19 cellular contexts compared by ENCODE assay signal in the genomic region with DNA sequence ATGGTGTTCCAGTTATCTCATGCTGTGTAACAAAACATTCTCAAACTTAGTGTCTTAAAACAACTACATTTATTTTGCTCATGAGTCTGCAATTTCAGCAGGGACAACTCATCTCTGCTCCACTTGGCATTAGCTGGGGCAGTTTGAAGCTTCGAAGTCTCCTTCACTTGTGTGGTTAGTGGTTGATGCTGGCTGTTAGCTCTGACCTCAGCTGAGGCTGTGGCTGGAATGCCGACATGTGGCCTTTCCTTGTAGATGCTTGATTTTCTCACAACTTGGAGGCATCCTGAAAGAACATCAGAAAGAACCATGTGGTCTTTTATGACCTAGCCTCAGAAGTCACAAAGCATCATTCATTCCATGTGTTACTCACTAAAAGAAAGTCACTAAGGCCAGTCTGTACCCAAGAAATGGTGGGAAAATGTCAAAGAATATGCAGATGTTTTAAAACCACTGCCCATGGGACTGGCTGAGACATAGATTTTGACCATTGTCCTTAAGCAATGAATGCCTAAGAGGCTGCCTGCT. TPM values are rescaled to one million over a fixed set of nuclear protein-coding genes. Genes with fewer than 3 reads are reported as not detected.
DNase-seq lines count a peak whose midpoint lies in the region; ATAC-seq, FAIRE-seq and TF ChIP-seq lines count a peak whose summit lies in the region.
"Had no signal": no experiment of that assay in that cellular context is flagged by ENCODE, and none has a peak within 500 bp of the region (broad histone marks: within the 10 kb centered on the region; RNA-seq: fewer than 3 reads in every experiment).

No MANE protein-coding gene starts in this region.

- no peak for DNase-seq in natural killer cell treated with Interleukin-12 subunit alpha and Interleukin-12 subunit beta and Interleukin-15 and Interleukin-18, amount 100 ng/mL, for 72 hours (ENCODE audit: low spot score)
- DNase-seq in natural killer cell (no peak), foreskin fibroblast (peak; percentile 96), suprapubic skin (ENCODE audit: low spot score in 2 of 2) (no peak), NCI-H345 treated with DMSO at 0.1 percent for 48 hours (lab: John Stamatoyannopoulos, UW; ENCODE audit: unreplicated experiment) (no peak), urothelium cell line (ENCODE audit: low spot score) (no peak), WERI-Rb-1 (no peak)
- DNase-seq in activated T-helper 2 cell treated with anti-CD3 and anti-CD28 coated beads, Interferon-gamma antibody, Interleukin-2, Interleukin-4, amounts not matched to agents 10 μg/mL and 5 μg/mL and 100 μg/mL, durations not matched to agents 14 hours and 24 hours and 36 hours (ENCODE audit: low spot score) = no peak
- DNase-seq: activated CD4-positive, alpha-beta T cell treated with anti-CD3 and anti-CD28 coated beads, Interleukin-2, amount 50 U/mL, for 4 hours; activated gamma-delta T cell treated with Interleukin-2 at 50 U/mL for 16 hours; BE2C; esophagus squamous epithelium; H9; midbrain; NCI-H1092; NCI-H345; OCI-M1; psoas muscle had no signal

- no peaks in the 10 kb centered on the region for H3K27me3 Mint-ChIP-seq in natural killer cell treated with Interleukin-12 subunit alpha and Interleukin-12 subunit beta and Interleukin-15 and Interleukin-18, amount 100 ng/mL, for 72 hours
- H3K27me3 Mint-ChIP-seq in natural killer cell (ENCODE audit: low read depth in 2 of 2) = no peaks in the 10 kb centered on the region
- no peaks in the 10 kb centered on the region for H3K27me3 Mint-ChIP-seq in activated T-helper 2 cell treated with anti-CD3 and anti-CD28 coated beads, Interferon-gamma antibody, Interleukin-2, Interleukin-4, amounts not matched to agents 10 μg/mL and 5 μg/mL and 100 μg/mL, durations not matched to agents 14 hours and 24 hours and 36 hours (ENCODE audit: low read depth)

- H3K27ac Mint-ChIP-seq in natural killer cell treated with Interleukin-12 subunit alpha and Interleukin-12 subunit beta and Interleukin-15 and Interleukin-18, amount 100 ng/mL, for 72 hours = peak overlapping the region; percentile 33 to 99
- no peak overlapping the region for H3K27ac Mint-ChIP-seq in natural killer cell
- peak overlapping the region; percentile 69 for H3K27ac Mint-ChIP-seq in activated T-helper 2 cell treated with anti-CD3 and anti-CD28 coated beads, Interferon-gamma antibody, Interleukin-2, Interleukin-4, amounts not matched to agents 10 μg/mL and 5 μg/mL and 100 μg/mL, durations not matched to agents 14 hours and 24 hours and 36 hours
- H3K27ac Mint-ChIP-seq: H9 had no signal

- H3K27me3 ChIP-seq in suprapubic skin = no peaks in the 10 kb centered on the region
- no peaks in the 10 kb centered on the region for H3K27me3 ChIP-seq in WERI-Rb-1 (ENCODE audit: insufficient read depth, low read depth, severe bottlenecking)
- H3K27me3 ChIP-seq: esophagus squamous epithelium had no signal

- ATAC-seq in natural killer cell treated with Interleukin-12 subunit alpha and Interleukin-12 subunit beta and Interleukin-15 and Interleukin-18, amount 100 ng/mL, for 72 hours = no peak
- ATAC-seq in natural killer cell = no peak
- ATAC-seq: psoas muscle; stimulated activated effector memory CD8-positive, alpha-beta T cell treated with anti-CD3 and anti-CD28 coated beads, Interleukin-12 subunit alpha, Interleukin-12 subunit beta, amount 100 ng/mL, for 72 hours had no signal

- H3K9me3 Mint-ChIP-seq in natural killer cell treated with Interleukin-12 subunit alpha and Interleukin-12 subunit beta and Interleukin-15 and Interleukin-18, amount 100 ng/mL, for 72 hours = no peaks in the 10 kb centered on the region
- no peaks in the 10 kb centered on the region for H3K9me3 Mint-ChIP-seq in natural killer cell
- H3K9me3 Mint-ChIP-seq in activated T-helper 2 cell treated with anti-CD3 and anti-CD28 coated beads, Interferon-gamma antibody, Interleukin-2, Interleukin-4, amounts not matched to agents 10 μg/mL and 5 μg/mL and 100 μg/mL, durations not matched to agents 14 hours and 24 hours and 36 hours = no peaks in the 10 kb centered on the region
- H3K9me3 Mint-ChIP-seq: H9; stimulated activated effector memory CD8-positive, alpha-beta T cell treated with anti-CD3 and anti-CD28 coated beads, Interleukin-12 subunit alpha, Interleukin-12 subunit beta, amount 100 ng/mL, for 72 hours had no signal

- TF ChIP-seq EP300 in suprapubic skin (IDR thresholded peaks at IDR 0.05) = no peak

- H3K36me3 ChIP-seq in suprapubic skin = no peaks in the 10 kb centered on the region
- H3K36me3 ChIP-seq in WERI-Rb-1 = peaks cover 10% of the 10 kb centered on the region
- H3K36me3 ChIP-seq: BE2C, esophagus squamous epithelium had no signal

- intact Hi-C loops in natural killer cell (cut with micrococcal nuclease) = no loop called here
- intact Hi-C loops in activated T-helper 2 cell treated with anti-CD3 and anti-CD28 coated beads, Interferon-gamma antibody, Interleukin-2, Interleukin-4, amounts not matched to agents 10 μg/mL and 5 μg/mL and 100 μg/mL, durations not matched to agents 14 hours and 24 hours and 36 hours (cut with micrococcal nuclease) = loop anchor here (5.0 kb wide), 1 partner anchor 36 kb away; no protein-coding TSS in a partner anchor

- TF ChIP-seq CTCF in natural killer cell (IDR thresholded peaks at IDR 0.05) = no peak
- no peak for TF ChIP-seq CTCF in foreskin fibroblast (IDR thresholded peaks at IDR 0.05; ENCODE audit: low read depth, low read length)
- TF ChIP-seq CTCF in suprapubic skin (IDR thresholded peaks at IDR 0.05) = no peak
- no peak for TF ChIP-seq CTCF in WERI-Rb-1 (IDR thresholded peaks at IDR 0.05; ENCODE audit: low read depth, low read length)

- H3K4me3 ChIP-seq in foreskin fibroblast (ENCODE audit: low read depth in 1 of 2, low read length in 2 of 2) = no peak overlapping the region
- no peak overlapping the region for H3K4me3 ChIP-seq in suprapubic skin
- H3K4me3 ChIP-seq in WERI-Rb-1 (ENCODE audit: low read depth, low read length) = no peak overlapping the region
- H3K4me3 ChIP-seq: esophagus squamous epithelium, psoas muscle had no signal

- H3K27ac ChIP-seq in suprapubic skin (peak overlapping the region; percentile 6), WERI-Rb-1 (no peak overlapping the region)
- H3K27ac ChIP-seq: esophagus squamous epithelium, psoas muscle had no signal

- H3K4me1 ChIP-seq in suprapubic skin = peaks cover 34% of the 10 kb centered on the region
- H3K4me1 ChIP-seq: BE2C had no signal

- H3K9me3 ChIP-seq in suprapubic skin = no peaks in the 10 kb centered on the region
- no peaks in the 10 kb centered on the region for H3K9me3 ChIP-seq in WERI-Rb-1 (ENCODE audit: severe bottlenecking)
- H3K9me3 ChIP-seq: BE2C, esophagus squamous epithelium, psoas muscle had no signal

- no peak for FAIRE-seq in urothelium cell line (lab: Jason Lieb, UNC)

- H3K4me1 Mint-ChIP-seq in natural killer cell treated with Interleukin-12 subunit alpha and Interleukin-12 subunit beta and Interleukin-15 and Interleukin-18, amount 100 ng/mL, for 72 hours (ENCODE audit: low read depth in 2 of 2) = peaks cover 73 to 82% of the 10 kb centered on the region in 2 donors
- H3K4me1 Mint-ChIP-seq in natural killer cell = peaks cover 49 to 56% of the 10 kb centered on the region in 2 donors
- H3K4me1 Mint-ChIP-seq in activated T-helper 2 cell treated with anti-CD3 and anti-CD28 coated beads, Interferon-gamma antibody, Interleukin-2, Interleukin-4, amounts not matched to agents 10 μg/mL and 5 μg/mL and 100 μg/mL, durations not matched to agents 14 hours and 24 hours and 36 hours (ENCODE audit: low read depth) = peaks cover 47% of the 10 kb centered on the region

- TF ChIP-seq POLR2A in suprapubic skin (IDR thresholded peaks at IDR 0.05) = no peak

- H3K36me3 Mint-ChIP-seq in natural killer cell treated with Interleukin-12 subunit alpha and Interleukin-12 subunit beta and Interleukin-15 and Interleukin-18, amount 100 ng/mL, for 72 hours = peaks cover 6% of the 10 kb centered on the region
- no peaks in the 10 kb centered on the region for H3K36me3 Mint-ChIP-seq in natural killer cell
- peaks cover 18% of the 10 kb centered on the region for H3K36me3 Mint-ChIP-seq in activated T-helper 2 cell treated with anti-CD3 and anti-CD28 coated beads, Interferon-gamma antibody, Interleukin-2, Interleukin-4, amounts not matched to agents 10 μg/mL and 5 μg/mL and 100 μg/mL, durations not matched to agents 14 hours and 24 hours and 36 hours (ENCODE audit: low read depth)

- peak overlapping the region; percentile 11 for H3K4me3 Mint-ChIP-seq in natural killer cell treated with Interleukin-12 subunit alpha and Interleukin-12 subunit beta and Interleukin-15 and Interleukin-18, amount 100 ng/mL, for 72 hours
- H3K4me3 Mint-ChIP-seq in natural killer cell = no peak overlapping the region
- no peak overlapping the region for H3K4me3 Mint-ChIP-seq in activated T-helper 2 cell treated with anti-CD3 and anti-CD28 coated beads, Interferon-gamma antibody, Interleukin-2, Interleukin-4, amounts not matched to agents 10 μg/mL and 5 μg/mL and 100 μg/mL, durations not matched to agents 14 hours and 24 hours and 36 hours (ENCODE audit: low read depth)
- H3K4me3 Mint-ChIP-seq: H9; stimulated activated effector memory CD8-positive, alpha-beta T cell treated with anti-CD3 and anti-CD28 coated beads, Interleukin-12 subunit alpha, Interleukin-12 subunit beta, amount 100 ng/mL, for 72 hours had no signal

- 50% methylated on average over 2 of the region's 2 CpGs for WGBS in suprapubic skin

RNA-seq across cellular contexts. Expression of a gene that starts 3.8 kb away (rescaled TPM):
- total RNA-seq in natural killer cell treated with Interleukin-12 subunit alpha and Interleukin-12 subunit beta and Interleukin-15 and Interleukin-18, amount 100 ng/mL, for 72 hours = 1,000 to 10,000 TPM; 1,502 to 3,073 TPM
- 1,000 to 10,000 TPM; 1,247 to 1,683 (median 1,557) TPM for total RNA-seq in natural killer cell
- total RNA-seq in activated T-helper 2 cell treated with anti-CD3 and anti-CD28 coated beads, Interferon-gamma antibody, Interleukin-2, Interleukin-4, amounts not matched to agents 10 μg/mL and 5 μg/mL and 100 μg/mL, durations not matched to agents 14 hours and 24 hours and 36 hours = 2,676 and 2,847 TPM in 2 replicates
- 1,000 to 10,000 TPM in 2 of 4 donors, 100 to 1,000 TPM in 2; 859 to 1,108 (median 964) TPM for total RNA-seq in suprapubic skin

RNA-seq across cellular contexts. Expression of a gene that starts 20.8 kb away (rescaled TPM):
- total RNA-seq in natural killer cell treated with Interleukin-12 subunit alpha and Interleukin-12 subunit beta and Interleukin-15 and Interleukin-18, amount 100 ng/mL, for 72 hours = 10 to 100 TPM in 1 of 2 donors, 1 to 10 TPM in 1; 6.6 to 18.3 TPM
- 1 to 10 TPM; 1.4 to 6.3 (median 6.3) TPM for total RNA-seq in natural killer cell
- 67.9 and 71.2 TPM in 2 replicates for total RNA-seq in activated T-helper 2 cell treated with anti-CD3 and anti-CD28 coated beads, Interferon-gamma antibody, Interleukin-2, Interleukin-4, amounts not matched to agents 10 μg/mL and 5 μg/mL and 100 μg/mL, durations not matched to agents 14 hours and 24 hours and 36 hours
- total RNA-seq in suprapubic skin = 1 to 10 TPM in 2 of 4 donors, under 1 TPM in 1, not detected in 1; 0.68 to 2.4 (median 1.7) TPM

Comparison
In these comparisons a context has a peak if more than half of its experiments do, and no peak if none do; other contexts are left out.
1. H3K27ac Mint-ChIP-seq: peak in natural killer cell treated with Interleukin-12 subunit alpha and Interleukin-12 subunit beta and Interleukin-15 and Interleukin-18, amount 100 ng/mL, for 72 hours (2 of 2) and activated T-helper 2 cell treated with anti-CD3 and anti-CD28 coated beads, Interferon-gamma antibody, Interleukin-2, Interleukin-4, amounts not matched to agents 10 μg/mL and 5 μg/mL and 100 μg/mL, durations not matched to agents 14 hours and 24 hours and 36 hours (single experiment); none in natural killer cell (0 of 2).
2. DNase-seq: peak in foreskin fibroblast (2 of 2); none in natural killer cell treated with Interleukin-12 subunit alpha and Interleukin-12 subunit beta and Interleukin-15 and Interleukin-18, amount 100 ng/mL, for 72 hours (single experiment), natural killer cell (single experiment), activated T-helper 2 cell treated with anti-CD3 and anti-CD28 coated beads, Interferon-gamma antibody, Interleukin-2, Interleukin-4, amounts not matched to agents 10 μg/mL and 5 μg/mL and 100 μg/mL, durations not matched to agents 14 hours and 24 hours and 36 hours (single experiment), suprapubic skin (0 of 2), NCI-H345 treated with DMSO at 0.1 percent for 48 hours (single experiment), urothelium cell line (single experiment) and WERI-Rb-1 (single experiment).